In the genomic region with DNA sequence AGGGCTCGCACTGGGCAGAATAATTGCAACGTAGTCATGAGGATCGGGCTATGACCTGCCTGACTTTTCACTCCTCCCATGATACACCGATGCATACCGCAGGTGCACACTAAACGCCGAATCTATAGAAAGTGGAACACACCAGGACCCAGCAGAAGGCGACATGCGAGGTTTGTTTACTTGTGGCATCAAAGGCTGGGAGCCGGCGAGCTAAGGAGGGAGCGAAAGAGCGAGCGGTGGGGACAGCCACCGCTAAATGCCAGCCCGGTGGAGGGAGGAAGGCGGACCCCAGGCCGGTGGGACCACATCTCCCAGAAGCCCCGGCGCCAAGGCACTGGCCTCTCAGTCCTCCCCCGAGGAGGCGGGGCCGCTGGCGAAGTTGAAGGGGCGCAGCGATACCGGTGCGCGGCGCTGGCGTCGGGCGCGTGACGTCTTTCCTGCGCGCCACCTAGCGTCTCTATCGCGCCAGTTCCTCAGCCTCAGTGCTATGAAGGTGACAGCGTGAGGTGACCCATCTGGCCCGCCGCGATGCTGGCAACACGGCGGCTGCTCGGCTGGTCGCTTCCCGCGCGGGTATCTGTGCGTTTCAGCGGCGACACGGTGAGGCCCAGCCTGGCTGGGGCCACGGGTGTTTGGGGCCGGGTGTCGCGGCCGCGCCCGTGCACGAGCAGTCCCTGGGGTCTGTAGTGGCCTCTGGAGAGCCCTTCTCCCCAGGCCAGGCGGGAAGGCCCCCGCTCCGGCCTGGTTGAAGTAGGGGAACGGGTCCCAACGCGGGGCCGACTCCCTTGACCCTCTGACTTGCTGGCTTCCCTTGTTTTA, we compare ENCODE assay signal across 8 cellular contexts. TPM values are rescaled to one million over a fixed set of nuclear protein-coding genes. Genes with fewer than 3 reads are reported as not detected.
DNase-seq lines count a peak whose midpoint lies in the region; ATAC-seq, FAIRE-seq and TF ChIP-seq lines count a peak whose summit lies in the region.

Gene NDUFV1 (plus strand): TSS at position 460 of the 819 bp plus-strand sequence. CDS start 69 bp downstream, at position 529.

- H3K4me3 ChIP-seq in OCI-LY1 (ENCODE audit: low read depth, low read length, poor library complexity, severe bottlenecking): peak within 1 kb of the TSS; percentile 94
- H3K4me3 ChIP-seq in mononuclear cell (ENCODE audit: low read length): peak within 1 kb of the TSS; percentile 76

- H3K27ac ChIP-seq in OCI-LY1 (ENCODE audit: low read depth, low read length, poor library complexity, severe bottlenecking): no peak within 1 kb of the TSS

- peak; percentile 93 for ATAC-seq in GM21423 (IDR thresholded peaks at IDR 0.05; ENCODE audit: unreplicated experiment)

- TF ChIP-seq CTCF in D721Med (IDR thresholded peaks at IDR 0.05; ENCODE audit: insufficient read depth, missing control alignments) (peak; percentile 75), OCI-LY1 (IDR thresholded peaks at IDR 0.05; ENCODE audit: low read length) (peak; percentile 54)

- H3K27me3 ChIP-seq in OCI-LY1 (ENCODE audit: insufficient read depth, low read length) (peaks cover 3% of the 10 kb centered on the region; the same call in 1 of the 2 replicates), mononuclear cell (ENCODE audit: insufficient read depth, low read length) (no peaks in the 10 kb centered on the region)

- 0 out of 2 replicates have a peak within 1 kb of the TSS, but pooled peaks have one; percentile 21 for H2AFZ ChIP-seq in OCI-LY1 (ENCODE audit: low read length)

- FAIRE-seq in D721Med (lab: Jason Lieb, UNC) (no peak), endometrium (lab: Jason Lieb, UNC) (peak; percentile 33)

- no peaks in the 10 kb centered on the region for H3K9me3 ChIP-seq in OCI-LY1 (ENCODE audit: low read length)
- no peaks in the 10 kb centered on the region for H3K9me3 ChIP-seq in mononuclear cell (ENCODE audit: low read depth, low read length)

- peak within 1 kb of the TSS; percentile 90 for H3K9ac ChIP-seq in OCI-LY1 (ENCODE audit: low read length)

- no peak for DNase-seq in D721Med (ENCODE audit: insufficient read length, low spot score)
- DNase-seq in HuH-7 (ENCODE audit: low spot score): peak; percentile 100
- peak; percentile 98 for DNase-seq in activated CD8-positive, alpha-beta memory T cell treated with anti-CD3 and anti-CD28 coated beads, Interleukin-2, amount 50 U/mL, for 48 hours
- DNase-seq in stimulated activated CD8-positive, alpha-beta memory T cell treated with anti-CD3 and anti-CD28 coated beads, Interleukin-4, amount 100 ng/mL, for 1 hour (ENCODE audit: low read depth in 2 of 2, low spot score in 1 of 2): peak; percentile 88 to 92

- H3K36me3 ChIP-seq in OCI-LY1 (ENCODE audit: insufficient read depth, low read length): peaks cover 32% of the 10 kb centered on the region

- peaks cover 9% of the 10 kb centered on the region; the same call in 1 of the 2 replicates for H3K79me2 ChIP-seq in OCI-LY1 (ENCODE audit: insufficient read depth, low read length)

- no peaks in the 10 kb centered on the region for H3F3A ChIP-seq in OCI-LY1 (ENCODE audit: insufficient read depth, low read length)

- H3K9me2 ChIP-seq in OCI-LY1 (ENCODE audit: low read depth, low read length): no peaks in the 10 kb centered on the region

- H4K20me1 ChIP-seq in OCI-LY1 (ENCODE audit: insufficient read depth, low read length): no peaks in the 10 kb centered on the region

- peak within 1 kb of the TSS; percentile 93 for H3K4me2 ChIP-seq in OCI-LY1 (ENCODE audit: low read length)

- peaks cover 23% of the 10 kb centered on the region for H3K4me1 ChIP-seq in OCI-LY1 (ENCODE audit: insufficient read depth, low read length, severe bottlenecking)
- peaks cover 19% of the 10 kb centered on the region for H3K4me1 ChIP-seq in mononuclear cell (ENCODE audit: insufficient read depth, low read length)

RNA-seq across cellular contexts. Expression of gene NDUFV1, which starts in this region (rescaled TPM):
- 90.1 TPM for total RNA-seq in mononuclear cell
